Comparison of ENCODE assay signal across 29 cellular contexts in genomic region chr2:52520646-52521045, GRCh38.
"Had no signal": no experiment of that assay in that cellular context is flagged by ENCODE, and none has a peak within 500 bp of the region (broad histone marks: within the 10 kb centered on the region; RNA-seq: fewer than 3 reads in every experiment).

No MANE protein-coding gene starts in this region.

- ATAC-seq: left cardiac atrium; left lobe of liver; lower lobe of right lung; natural killer cell; right cardiac atrium; sciatic nerve; stimulated activated naive B cell treated with anti-CD40 and anti-IgM and Interleukin-4, amounts not matched to agents 10 μg/mL and 1 μg/mL and 100 μg/mL, for 72 hours; stimulated activated naive CD8-positive, alpha-beta T cell treated with anti-CD3 and anti-CD28 coated beads, Interleukin-15, Interleukin-2, amounts not matched to agents 100 U/mL and 50 U/mL, for 24 hours had no signal

- H3K27me3 ChIP-seq: neutrophil, stomach, testis, thyroid gland, transverse colon, upper lobe of left lung, vagina had no signal

- H3K9me3 ChIP-seq: lower lobe of right lung, neutrophil, prostate gland, testis, thyroid gland, transverse colon, upper lobe of left lung, vagina had no signal

- H3K36me3 ChIP-seq: lower lobe of right lung, neutrophil, prostate gland, stomach, thyroid gland, transverse colon, upper lobe of left lung, vagina had no signal

- H3K4me3 ChIP-seq: lower lobe of right lung, prostate gland, skin epidermis, stomach, testis, thyroid gland, transverse colon, upper lobe of left lung, vagina had no signal

- H3K4me1 ChIP-seq: lower lobe of right lung, prostate gland, stomach, testis, thyroid gland, transverse colon, upper lobe of left lung, vagina had no signal

- FAIRE-seq: keratinocyte had no signal

- H3K27ac ChIP-seq: lower lobe of right lung, neutrophil, prostate gland, skin epidermis, stomach, testis, thyroid gland, transverse colon, upper lobe of left lung, vagina had no signal

- DNase-seq: hippocampal formation; kidney glomerular epithelial cell; left cardiac atrium; lower lobe of right lung; mammary epithelial cell; mesenchymal stem cell; naive B cell; natural killer cell; occipital lobe; retina; right cardiac atrium; stimulated activated CD4-positive, alpha-beta T cell treated with anti-CD3 and anti-CD28 coated beads, Interleukin-12 subunit alpha, Interleukin-12 subunit beta, amount 100 ng/mL, for 4 hours; stimulated activated CD4-positive, alpha-beta T cell treated with anti-CD3 and anti-CD28 coated beads, Interleukin-15, amount 100 ng/mL, for 24 hours; stimulated activated CD4-positive, alpha-beta T cell treated with anti-CD3 and anti-CD28 coated beads, Interleukin-2, amount 100 ng/mL, for 24 hours; stimulated activated CD4-positive, alpha-beta T cell treated with anti-CD3 and anti-CD28 coated beads, Interleukin-4, amount 100 ng/mL, for 1 hour; stimulated activated naive B cell treated with anti-CD40 and anti-IgM and Interleukin-4, amounts not matched to agents 10 μg/mL and 1 μg/mL and 100 μg/mL, for 72 hours; stimulated activated naive CD8-positive, alpha-beta T cell treated with anti-CD3 and anti-CD28 coated beads, Interleukin-15, Interleukin-2, amounts not matched to agents 100 U/mL and 50 U/mL, for 24 hours; stomach; testis; thyroid gland; transverse colon; upper lobe of left lung had no signal
